Comparison of ENCODE assay signal across 13 cellular contexts in genomic region chr11:125166903-125167291, GRCh38. TPM values are rescaled to one million over a fixed set of nuclear protein-coding genes. Genes with fewer than 3 reads are reported as not detected.
DNase-seq lines count a peak whose midpoint lies in the region; ATAC-seq and TF ChIP-seq lines count a peak whose summit lies in the region.
"Had no signal": no experiment of that assay in that cellular context is flagged by ENCODE, and none has a peak within 500 bp of the region (broad histone marks: within the 10 kb centered on the region; RNA-seq: fewer than 3 reads in every experiment).

No MANE protein-coding gene starts in this region.

- H3K27me3 ChIP-seq in lower lobe of right lung (ENCODE audit: low read depth) (peaks cover 70% of the 10 kb centered on the region), skeletal muscle satellite cell (ENCODE audit: control insufficient read depth, insufficient read depth, low read length) (no peaks in the 10 kb centered on the region)
- H3K27me3 ChIP-seq: adrenal gland had no signal

- POLR2A ChIA-PET in HEK293 (lab: Yijun Ruan, JAX) = no interaction called here

- peak overlapping the region; percentile 96 for H3K4me2 ChIP-seq in skeletal muscle satellite cell (ENCODE audit: low read length)

- ATAC-seq in lower lobe of right lung (no peak), GM18520 (IDR thresholded peaks at IDR 0.05; ENCODE audit: unreplicated experiment) (no peak), GM21381 (IDR thresholded peaks at IDR 0.05; ENCODE audit: unreplicated experiment) (no peak)
- ATAC-seq: HCT116 had no signal

- intact Hi-C loops in lower lobe of right lung (cut with DNase I) = no loop called here

- H3K27ac ChIP-seq in HEK293 (ENCODE audit: extremely low read depth, low read depth, low read length) (no peak overlapping the region; the same call in 1 of the 2 replicates), lower lobe of right lung (peak overlapping the region; percentile 80)
- H3K27ac ChIP-seq: RWPE1 had no signal

- no peak for DNase-seq in cardiac fibroblast (ENCODE audit: low read depth in 2 of 2)
- DNase-seq in lower lobe of right lung = no peak
- no peak for DNase-seq in NCI-H1694 (lab: John Stamatoyannopoulos, UW)
- no peak for DNase-seq in NCI-H526 treated with DMSO at 0.1 percent for 48 hours (lab: John Stamatoyannopoulos, UW)
- DNase-seq: activated CD4-positive, alpha-beta T cell treated with anti-CD3 and anti-CD28 coated beads, Interleukin-2, amount 50 U/mL, for 1 hour; NCI-H187 treated with DMSO at 0.1 percent for 48 hours had no signal

- H3K4me3 ChIP-seq in HEK293 (ENCODE audit: low read depth, low read length) = no peak overlapping the region
- H3K4me3 ChIP-seq in cardiac fibroblast (replicated peaks in 1 of 2; ENCODE audit: low read depth in 2 of 2, low read length in 2 of 2) = peak overlapping the region; percentile 63 to 65
- peak overlapping the region; percentile 59 for H3K4me3 ChIP-seq in lower lobe of right lung
- peak overlapping the region; percentile 82 for H3K4me3 ChIP-seq in skeletal muscle satellite cell (ENCODE audit: low read length)

- peaks cover 21% of the 10 kb centered on the region for H3K4me1 ChIP-seq in HEK293 (ENCODE audit: control insufficient read depth, insufficient read depth, low read length)
- peaks cover 26% of the 10 kb centered on the region for H3K4me1 ChIP-seq in lower lobe of right lung
- H3K4me1 ChIP-seq in skeletal muscle satellite cell (ENCODE audit: control insufficient read depth, insufficient read depth, low read length) = peaks cover 50% of the 10 kb centered on the region

- H3K9me3 ChIP-seq in HEK293 (ENCODE audit: control insufficient read depth, insufficient read depth, low read depth, low read length) = no peaks in the 10 kb centered on the region
- H3K9me3 ChIP-seq in lower lobe of right lung = no peaks in the 10 kb centered on the region
- no peaks in the 10 kb centered on the region for H3K9me3 ChIP-seq in skeletal muscle satellite cell (replicated peaks; ENCODE audit: low read length)
- H3K9me3 ChIP-seq: adrenal gland had no signal

- H3K36me3 ChIP-seq in HEK293 (ENCODE audit: control insufficient read depth in 2 of 2, insufficient read depth in 1 of 2, low read length in 2 of 2) = no peaks in the 10 kb centered on the region
- H3K36me3 ChIP-seq in lower lobe of right lung = no peaks in the 10 kb centered on the region
- H3K36me3 ChIP-seq in skeletal muscle satellite cell (ENCODE audit: insufficient read depth, low read length) = no peaks in the 10 kb centered on the region
- H3K36me3 ChIP-seq: adrenal gland had no signal

- peak overlapping the region; percentile 89 for H3K9ac ChIP-seq in skeletal muscle satellite cell (ENCODE audit: low read depth, low read length)

- CTCF ChIA-PET in HEK293 (lab: Yijun Ruan, JAX) = interaction anchor here (1.2 to 3.6 kb wide), 3 partner anchors 24 to 179 kb away, joined by 3 to 13 read pairs (median 4); no protein-coding TSS in a partner anchor

- TF ChIP-seq CTCF in HEK293 (tag by site-specific recombination; IDR thresholded peaks at IDR 0.05) (no peak), cardiac fibroblast (IDR thresholded peaks at IDR 0.05; ENCODE audit: low read depth, low read length) (no peak), lower lobe of right lung (IDR thresholded peaks at IDR 0.05) (no peak)

TF ChIP-seq in HEK293, 187 proteins besides CTCF, POLR2A, EP300 and RAD21:
- no peak for TF ChIP-seq ZNF221 (tag by site-specific recombination; IDR thresholded peaks at IDR 0.05; ENCODE audit: borderline replicate concordance)
- TF ChIP-seq ZNF623 (tag by site-specific recombination; IDR thresholded peaks at IDR 0.05) = peak; percentile 48

RNA-seq across cellular contexts. Expression of gene PKNOX2, which starts 2.3 kb away (rescaled TPM):
- 14.4 TPM for total RNA-seq in lower lobe of right lung
- 0.25 and 1.3 TPM in 2 replicates for total RNA-seq in skeletal muscle satellite cell (2012; rRNA removed)

RNA-seq across cellular contexts. Expression of gene TMEM218, which starts 55.5 kb away (rescaled TPM):
- 20.5 TPM for total RNA-seq in lower lobe of right lung
- total RNA-seq in skeletal muscle satellite cell (2012; rRNA removed) = 23.8 and 24.8 TPM in 2 replicates
